ENCODE assay signal across 8 cellular contexts in genomic region chr16:23678430-23679273, GRCh38. TPM values are rescaled to one million over a fixed set of nuclear protein-coding genes. Genes with fewer than 3 reads are reported as not detected.
DNase-seq lines count a peak whose midpoint lies in the region; ATAC-seq and TF ChIP-seq lines count a peak whose summit lies in the region.

TSS of gene PLK1 (plus strand) at chr16:23678889. CDS start at chr16:23678933, 44 bp downstream.

- H3K27me3 Mint-ChIP-seq in activated B cell treated with CpG ODN at 0.5 μM for 24 hours = no peaks in the 10 kb centered on the region

- no peaks in the 10 kb centered on the region for H3K9me3 Mint-ChIP-seq in activated B cell treated with CpG ODN at 0.5 μM for 24 hours

- intact Hi-C loops in A673 (cut with micrococcal nuclease; ENCODE audit: unreplicated experiment) = loop anchor here (2.0 kb wide), 1 partner anchor 38 kb away; the partner anchor contains the start of genes DCTN5 and PALB2
- intact Hi-C loops in activated B cell treated with CpG ODN at 0.5 μM for 24 hours (cut with micrococcal nuclease) = loop anchor here (1.0 kb wide), 3 partner anchors 8 to 358 kb away; partner anchors contain the start of genes DCTN5 and PALB2

- H3K27ac ChIP-seq in A673 (ENCODE audit: low read depth, low read length, poor library complexity, severe bottlenecking) (peak within 1 kb of the TSS; percentile 89), caudate nucleus (ENCODE audit: low read depth, low read length) (no peak within 1 kb of the TSS)

- H3K4me3 Mint-ChIP-seq in activated B cell treated with CpG ODN at 0.5 μM for 24 hours = peak within 1 kb of the TSS; percentile 85

- POLR2A ChIA-PET in A673 (lab: Charles Lee; ENCODE audit: low non-redundant PET) (interaction anchor here (0.6 to 1.4 kb wide), 2 partner anchors 12 to 109 kb away, joined by 4 to 6 read pairs; no protein-coding TSS in a partner anchor), activated B cell treated with CpG ODN at 0.5 μM for 24 hours (lab: Charles Lee) (interaction anchor here (1.8 kb wide), 1 partner anchor 9 kb away, joined by 5 read pairs; no protein-coding TSS in a partner anchor)

- peaks cover 23% of the 10 kb centered on the region for H3K36me3 Mint-ChIP-seq in activated B cell treated with CpG ODN at 0.5 μM for 24 hours (ENCODE audit: low read depth)

- peak; percentile 83 for ATAC-seq in GM18520 (IDR thresholded peaks at IDR 0.05; ENCODE audit: unreplicated experiment)
- peak; percentile 76 for ATAC-seq in HG03103 (IDR thresholded peaks at IDR 0.05; ENCODE audit: low read depth, unreplicated experiment)
- peak; percentile 93 for ATAC-seq in activated B cell treated with CpG ODN at 0.5 μM for 24 hours (ENCODE audit: low read depth)

- H3K4me1 ChIP-seq in A673 (ENCODE audit: insufficient read depth, low read length, poor library complexity, severe bottlenecking) = peaks cover 27% of the 10 kb centered on the region

- H3K4me3 ChIP-seq in A673 (ENCODE audit: low read depth, low read length, poor library complexity, severe bottlenecking) = peak within 1 kb of the TSS; percentile 88

- peak; percentile 97 for DNase-seq in A673 (ENCODE audit: low spot score)
- peak; percentile 95 for DNase-seq in NCI-H2227 (lab: John Stamatoyannopoulos, UW; ENCODE audit: unreplicated experiment)
- peak; percentile 54 for DNase-seq in activated B cell treated with CpG ODN at 0.5 μM for 24 hours
- DNase-seq in caudate nucleus (lab: John Stamatoyannopoulos, UW) = peak in 59 of 61 donors; percentile 12 to 86 (median 62)
- peak; percentile 96 for DNase-seq in islet precursor cell
- peak; percentile 91 for DNase-seq in stimulated activated CD4-positive, alpha-beta T cell treated with anti-CD3 and anti-CD28 coated beads, Interleukin-15, amount 100 ng/mL, for 24 hours

- no peaks in the 10 kb centered on the region for H3K27me3 ChIP-seq in A673 (replicated peaks; ENCODE audit: insufficient read depth, low read depth, low read length, poor library complexity)

- TF ChIP-seq CTCF in A673 (conservative IDR thresholded peaks at IDR 0.05; ENCODE audit: low read depth, low read length) (peak; percentile 55), activated B cell treated with CpG ODN at 0.5 μM for 24 hours (IDR thresholded peaks at IDR 0.05) (no peak)

- H3K27ac Mint-ChIP-seq in activated B cell treated with CpG ODN at 0.5 μM for 24 hours = no peak within 1 kb of the TSS

- peaks cover 17% of the 10 kb centered on the region for H3K4me1 Mint-ChIP-seq in activated B cell treated with CpG ODN at 0.5 μM for 24 hours

- H3K36me3 ChIP-seq in A673 (ENCODE audit: insufficient read depth, low read length, poor library complexity, severe bottlenecking) = peaks cover 38% of the 10 kb centered on the region

- H3K9me3 ChIP-seq in A673 (ENCODE audit: low read depth, low read length, poor library complexity, severe bottlenecking) = no peaks in the 10 kb centered on the region

- TSS peak; percentile 43 for BruUV-seq in A673 (replicated peaks; lab: Mats Ljungman, UMichigan)

- CTCF ChIA-PET in A673 (lab: Charles Lee) = interaction anchor here (0.6 kb wide), 1 partner anchor 22 kb away, joined by 12 read pairs; no protein-coding TSS in a partner anchor
- CTCF ChIA-PET in activated B cell treated with CpG ODN at 0.5 μM for 24 hours (lab: Charles Lee) = interaction anchor here (0.9 to 2.0 kb wide), 2 partner anchors 49 to 827 kb away, joined by 3 to 7 read pairs; no protein-coding TSS in a partner anchor

RNA-seq across cellular contexts. Expression of gene PLK1, which starts in this region (rescaled TPM):
- total RNA-seq in A673 (2021) (227 and 234 TPM in 2 replicates), activated B cell treated with CpG ODN at 0.5 μM for 24 hours (2.3 and 3.9 TPM in 2 replicates)

Comparison
In these comparisons a context has a peak if more than half of its experiments do, and no peak if none do; other contexts are left out.
1. RNA of gene PLK1 (total RNA-seq): 227 to 234 TPM in A673; 2.3 to 3.9 TPM in activated B cell treated with CpG ODN at 0.5 μM for 24 hours; every median in the first group is over 10 times any median in the second.
2. Peak in every context shown above with its lines, with median percentiles within 50 percentile points of each other: DNase-seq and ATAC-seq.